15 cellular contexts compared by ENCODE assay signal in genomic region chr13:79456051-79456450, GRCh38.
"Had no signal": no experiment of that assay in that cellular context is flagged by ENCODE, and none has a peak within 500 bp of the region (broad histone marks: within the 10 kb centered on the region; RNA-seq: fewer than 3 reads in every experiment).

No MANE protein-coding gene starts in this region.

- H3K4me1 ChIP-seq: lower lobe of right lung, neural progenitor cell, uterus had no signal

- ATAC-seq: left colon, lower lobe of right lung, sciatic nerve, T-helper 17 cell had no signal

- H3K4me3 ChIP-seq: adrenal gland, cardiac muscle cell, lower lobe of right lung, neural progenitor cell, ovary, uterus had no signal

- H2AFZ ChIP-seq: neural progenitor cell had no signal

- H3K9ac ChIP-seq: neural progenitor cell had no signal

- H3K27me3 ChIP-seq: adrenal gland, cardiac muscle cell, ovary, uterus had no signal

- H3K27ac ChIP-seq: adrenal gland, cardiac muscle cell, lower lobe of right lung, neural progenitor cell, ovary, uterus had no signal

- DNase-seq: activated CD4-positive, alpha-beta T cell treated with anti-CD3 and anti-CD28 coated beads for 36 hours; activated CD8-positive, alpha-beta memory T cell treated with anti-CD3 and anti-CD28 coated beads, Interleukin-2, amount 50 U/mL, for 48 hours; activated effector memory CD4-positive, alpha-beta T cell treated with Interleukin-2 at 50 U/mL for 16 hours; activated naive CD4-positive, alpha-beta T cell treated with anti-CD3 and anti-CD28 coated beads, Interleukin-2, amount 50 U/mL, for 16 hours; adrenal gland; left colon; lower lobe of right lung; ovary; stimulated activated CD4-positive, alpha-beta T cell treated with anti-CD3 and anti-CD28 coated beads, Interleukin-12 subunit alpha, Interleukin-12 subunit beta, amount 100 ng/mL, for 4 hours; stimulated activated CD4-positive, alpha-beta T cell treated with anti-CD3 and anti-CD28 coated beads, Interleukin-2, amount 100 ng/mL, for 24 hours; T-helper 17 cell; uterus had no signal

- H3K9me3 ChIP-seq: adrenal gland, lower lobe of right lung, ovary, uterus had no signal

- H3K36me3 ChIP-seq: adrenal gland, cardiac muscle cell, lower lobe of right lung, neural progenitor cell, ovary, uterus had no signal

- H3K4me2 ChIP-seq: neural progenitor cell had no signal
